8 cellular contexts compared by ENCODE assay signal in the genomic region with DNA sequence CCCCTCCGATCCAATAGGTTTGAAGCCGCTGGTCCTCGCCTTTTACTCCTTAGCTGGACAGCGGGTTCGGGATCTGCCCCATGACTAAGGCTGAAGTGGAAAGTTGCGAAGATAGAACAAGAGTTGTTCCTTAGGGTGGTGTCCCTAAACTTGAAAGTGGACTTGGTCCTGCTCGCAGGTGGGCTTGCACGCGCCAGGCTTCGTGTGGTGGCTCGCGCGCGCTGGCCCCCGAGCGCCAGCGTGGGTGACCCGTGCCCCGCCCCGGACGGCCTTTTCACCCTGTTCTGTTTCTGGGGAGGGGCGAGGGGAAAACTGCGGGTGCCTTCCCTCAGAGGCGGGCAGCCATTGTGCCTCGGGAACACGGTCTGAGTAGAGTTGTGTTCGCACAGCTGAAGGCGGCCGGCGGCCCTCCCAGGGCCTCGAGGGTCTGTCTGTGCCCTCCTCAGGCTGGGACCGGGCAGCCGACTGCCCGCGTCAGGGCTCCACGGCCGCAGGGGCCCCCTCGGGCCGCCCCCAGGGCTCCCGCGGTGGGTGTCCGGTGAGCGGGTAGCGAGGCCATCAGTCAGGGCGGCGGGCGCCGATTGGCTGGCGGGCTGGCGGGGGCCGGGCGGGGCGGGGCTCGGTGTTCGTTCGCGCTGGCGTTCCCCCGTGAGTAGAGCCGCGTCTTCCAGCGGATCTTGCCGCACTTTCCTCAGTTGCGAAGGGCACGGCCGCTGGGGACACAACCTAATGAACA. TPM values are rescaled to one million over a fixed set of nuclear protein-coding genes. Genes with fewer than 3 reads are reported as not detected.
DNase-seq lines count a peak whose midpoint lies in the region; ATAC-seq and TF ChIP-seq lines count a peak whose summit lies in the region.

No MANE protein-coding gene starts in this region.

- no peaks in the 10 kb centered on the region for H3K36me3 Mint-ChIP-seq in T-cell
- no peaks in the 10 kb centered on the region for H3K36me3 Mint-ChIP-seq in type B pancreatic cell

- WGBS in adrenal gland, 4 donors = 2 to 16% (median 3%) methylated on average over 7 to 66 of the region's 66 CpGs
- WGBS in heart right ventricle, 2 donors = 3% methylated on average over 66 of the region's 66 CpGs

- DNase-seq in G401 (ENCODE audit: low spot score) (peak; percentile 68), GOT3 (lab: John Stamatoyannopoulos, UW) (peak; percentile 55), M059J (ENCODE audit: low read depth) (peak; percentile 85), T-cell (peak; percentile 50 to 86 (median 75)), adrenal gland (peak; percentile 88 to 94 (median 90)), heart right ventricle (peak; percentile 89 to 92), posterior cingulate gyrus (peak; percentile 75 to 97 (median 85)), type B pancreatic cell (ENCODE audit: extremely low spot score, unreplicated experiment) (peak; percentile 88)

- H3K27ac Mint-ChIP-seq in T-cell (peak overlapping the region; percentile 86 to 87), type B pancreatic cell (peak overlapping the region; percentile 92)

- POLR2A ChIA-PET in T-cell (lab: Charles Lee) = interaction anchor here (0.5 to 0.9 kb wide), 7 partner anchors 10 to 602 kb away, joined by 3 to 5 read pairs (median 4); no protein-coding TSS in a partner anchor

- no peak for TF ChIP-seq CTCF in adrenal gland (IDR thresholded peaks at IDR 0.05)
- TF ChIP-seq CTCF in heart right ventricle (IDR thresholded peaks at IDR 0.05) = no peak
- no peak for TF ChIP-seq CTCF in type B pancreatic cell (conservative IDR thresholded peaks at IDR 0.05)

- H3K27me3 ChIP-seq in adrenal gland = no peaks in the 10 kb centered on the region
- no peaks in the 10 kb centered on the region for H3K27me3 ChIP-seq in heart right ventricle

- H3K9me3 ChIP-seq in adrenal gland (replicated peaks in 1 of 3) (no peaks in the 10 kb centered on the region), heart right ventricle (no peaks in the 10 kb centered on the region)

- H3K4me1 Mint-ChIP-seq in T-cell = peaks cover 70 to 78% (median 75%) of the 10 kb centered on the region in 3 donors
- peaks cover 63% of the 10 kb centered on the region for H3K4me1 Mint-ChIP-seq in type B pancreatic cell (ENCODE audit: unreplicated experiment)

- intact Hi-C loops in adrenal gland (cut with DNase I) (no loop called here), heart right ventricle (cut with DNase I) (loop anchor here in 5 of 10 donors (2.0 to 5.0 kb wide), 2 partner anchors 32 to 33 kb away; a partner anchor contains a TSS), posterior cingulate gyrus (cut with DNase I) (no loop called here)

- H3K4me1 ChIP-seq in adrenal gland (replicated peaks in 1 of 2) (peaks cover 41 to 77% of the 10 kb centered on the region in 2 donors), heart right ventricle (peaks cover 13 to 94% (median 86%) of the 10 kb centered on the region in 9 donors)

- H3K27me3 Mint-ChIP-seq in T-cell (no peaks in the 10 kb centered on the region), type B pancreatic cell (no peaks in the 10 kb centered on the region)

- CTCF ChIA-PET in T-cell (lab: Charles Lee) = interaction anchor here in 1 of 2 donors (0.7 to 1.3 kb wide), 3 partner anchors 26 to 54 kb away, joined by 3 to 5 read pairs (median 3); no protein-coding TSS in a partner anchor

- H3K4me3 ChIP-seq in adrenal gland (peak overlapping the region in 3 of 4 donors; percentile 31 to 77 (median 55)), heart right ventricle (peak overlapping the region; percentile 56 to 82 (median 75))

- peak overlapping the region; percentile 77 to 86 (median 85) for H3K4me3 Mint-ChIP-seq in T-cell
- peak overlapping the region; percentile 90 for H3K4me3 Mint-ChIP-seq in type B pancreatic cell

- H3K36me3 ChIP-seq in adrenal gland (replicated peaks in 1 of 2) (no peaks in the 10 kb centered on the region), heart right ventricle (no peaks in the 10 kb centered on the region)

- TF ChIP-seq POLR2A in adrenal gland (IDR thresholded peaks at IDR 0.05) = peak; percentile 79 to 81

- H3K27ac ChIP-seq in adrenal gland = peak overlapping the region; percentile 87 to 98 (median 96)
- H3K27ac ChIP-seq in heart right ventricle = peak overlapping the region; percentile 91 to 99 (median 96)

- ATAC-seq in T-cell (replicated peaks in 1 of 4) (peak; percentile 81 to 89 (median 87)), heart right ventricle (peak; percentile 94 to 97 (median 96))

- in situ Hi-C loops in G401 (cut with HindIII; ENCODE audit: low sequenced_read_pairs) = no loop called here

- H3K9me3 Mint-ChIP-seq in T-cell = no peaks in the 10 kb centered on the region
- H3K9me3 Mint-ChIP-seq in type B pancreatic cell = no peaks in the 10 kb centered on the region

RNA-seq across cellular contexts. Expression of a gene that starts 33.0 kb away (rescaled TPM):
- 8.5 and 10.1 TPM in 2 replicates for total RNA-seq in G401 (2014; rRNA removed; shearing (Covaris generic))
- 8.5 and 16.2 TPM in 2 replicates for total RNA-seq in M059J (2014; rRNA removed; shearing (Covaris generic))
- total RNA-seq in T-cell = 10 to 100 TPM; 38.1 to 50.1 (median 39.6) TPM
- total RNA-seq in adrenal gland = 10 to 100 TPM; 45.9 to 79.5 (median 58.3) TPM
- 10 to 100 TPM in 2 of 3 donors, 1 to 10 TPM in 1; 8.0 to 24.2 (median 20.6) TPM for polyA plus RNA-seq in adrenal gland
- total RNA-seq in heart right ventricle = 10 to 100 TPM; 32.2 to 47.1 (median 36.8) TPM
- 10 to 100 TPM in 1 of 2 donors, 1 to 10 TPM in 1; 3.0 to 11.4 TPM for polyA plus RNA-seq in heart right ventricle
- total RNA-seq in type B pancreatic cell (ENCODE audit: low replicate concordance) = 43.9 and 67.0 TPM in 2 replicates

Comparison
In these comparisons a context has a peak if more than half of its experiments do, and no peak if none do; other contexts are left out.
1. Peak in every context shown above with its lines: DNase-seq, ATAC-seq, H3K4me3 ChIP-seq and H3K27ac ChIP-seq.